Comparison of ENCODE assay signal across 17 cellular contexts in genomic region chr12:121982950-121983349, GRCh38. TPM values are rescaled to one million over a fixed set of nuclear protein-coding genes. Genes with fewer than 3 reads are reported as not detected.
DNase-seq lines count a peak whose midpoint lies in the region; ATAC-seq and TF ChIP-seq lines count a peak whose summit lies in the region.
"Had no signal": no experiment of that assay in that cellular context is flagged by ENCODE, and none has a peak within 500 bp of the region (broad histone marks: within the 10 kb centered on the region; RNA-seq: fewer than 3 reads in every experiment).

No MANE protein-coding gene starts in this region.

- DNase-seq in Karpas-422, result no peak
- no peak for DNase-seq in activated B cell treated with CpG ODN at 0.5 μM for 24 hours
- peak; percentile 14 for DNase-seq in posterior vena cava (ENCODE audit: low spot score)
- DNase-seq in EL, result no peak
- DNase-seq in foreskin keratinocyte, result no peak
- DNase-seq in activated CD4-positive, CD25-positive, alpha-beta regulatory T cell treated with anti-CD3 and anti-CD28 coated beads, Interleukin-2, amount 50 U/mL, for 72 hours, result no peak
- DNase-seq: 8988T; AML-193; CD8-positive, alpha-beta T cell; COR-L47; DMS153; DND-41; GM23248 had no signal

- H3K9me3 Mint-ChIP-seq in activated B cell treated with CpG ODN at 0.5 μM for 24 hours, result no peaks in the 10 kb centered on the region
- H3K9me3 Mint-ChIP-seq: CD8-positive, alpha-beta T cell had no signal

- H3K4me3 ChIP-seq in BLaER1 (no peak overlapping the region), Karpas-422 (ENCODE audit: low read length) (peak overlapping the region; percentile 1; the same call in 1 of the 2 replicates)
- H3K4me3 ChIP-seq: GM23248 had no signal

- TF ChIP-seq CTCF in activated B cell treated with CpG ODN at 0.5 μM for 24 hours (IDR thresholded peaks at IDR 0.05), result no peak
- no peak for TF ChIP-seq CTCF in foreskin keratinocyte (conservative IDR thresholded peaks at IDR 0.05)

- POLR2A ChIA-PET in activated B cell treated with CpG ODN at 0.5 μM for 24 hours (lab: Charles Lee), result interaction anchor here (0.7 to 4.5 kb wide), 5 partner anchors 8 to 41 kb away, joined by 3 to 98 read pairs (median 12); partner anchors contain the start of gene BCL7A

- H3K9me2 ChIP-seq in Karpas-422 (replicated peaks; ENCODE audit: insufficient read depth, low read length), result no peaks in the 10 kb centered on the region

- H4K20me1 ChIP-seq in BLaER1 (no peaks in the 10 kb centered on the region), Karpas-422 (ENCODE audit: insufficient read depth, low read depth, low read length) (no peaks in the 10 kb centered on the region)

- H3K27ac ChIP-seq in BLaER1 (peak overlapping the region; percentile 55; the same call in 1 of the 2 replicates), Karpas-422 (ENCODE audit: low read length) (peak overlapping the region; percentile 98), foreskin keratinocyte (no peak overlapping the region)
- H3K27ac ChIP-seq: C4-2B, GM23248 had no signal

- no peaks in the 10 kb centered on the region for H3K27me3 ChIP-seq in BLaER1
- H3K27me3 ChIP-seq in Karpas-422 (ENCODE audit: low read length), result no peaks in the 10 kb centered on the region
- H3K27me3 ChIP-seq in foreskin keratinocyte, result no peaks in the 10 kb centered on the region

- H3K9me3 ChIP-seq in BLaER1 (no peaks in the 10 kb centered on the region), Karpas-422 (ENCODE audit: low read length) (no peaks in the 10 kb centered on the region)

- H3K4me3 Mint-ChIP-seq in activated B cell treated with CpG ODN at 0.5 μM for 24 hours, result no peak overlapping the region
- H3K4me3 Mint-ChIP-seq: CD8-positive, alpha-beta T cell had no signal

- no peaks in the 10 kb centered on the region for H3K27me3 Mint-ChIP-seq in activated B cell treated with CpG ODN at 0.5 μM for 24 hours

- peaks cover 59% of the 10 kb centered on the region for H3K4me1 Mint-ChIP-seq in activated B cell treated with CpG ODN at 0.5 μM for 24 hours

- H3K79me2 ChIP-seq in Karpas-422 (ENCODE audit: low read length), result no peaks in the 10 kb centered on the region

- H3K4me2 ChIP-seq in BLaER1, result peak overlapping the region; percentile 75
- H3K4me2 ChIP-seq in Karpas-422 (ENCODE audit: low read depth, low read length, poor library complexity, severe bottlenecking), result peak overlapping the region; percentile 63

- peak overlapping the region; percentile 56 for H3K27ac Mint-ChIP-seq in activated B cell treated with CpG ODN at 0.5 μM for 24 hours
- H3K27ac Mint-ChIP-seq: CD8-positive, alpha-beta T cell had no signal

- H3K4me1 ChIP-seq in BLaER1 (peaks cover 66% of the 10 kb centered on the region), Karpas-422 (ENCODE audit: low read length) (peaks cover 72% of the 10 kb centered on the region), foreskin keratinocyte (no peaks in the 10 kb centered on the region)

- H3K9ac ChIP-seq in BLaER1 (no peak overlapping the region), Karpas-422 (ENCODE audit: low read length) (peak overlapping the region; percentile 73)
- H3K9ac ChIP-seq: GM23248 had no signal

- intact Hi-C loops in activated B cell treated with CpG ODN at 0.5 μM for 24 hours (cut with micrococcal nuclease) (no loop called here), posterior vena cava (cut with DNase I) (no loop called here)

- ATAC-seq in activated B cell treated with CpG ODN at 0.5 μM for 24 hours (ENCODE audit: low read depth) (no peak), foreskin keratinocyte (no peak), HG02571 (IDR thresholded peaks at IDR 0.05; ENCODE audit: unreplicated experiment) (no peak)
- ATAC-seq: CD8-positive, alpha-beta T cell; HCT116 had no signal

- CTCF ChIA-PET in activated B cell treated with CpG ODN at 0.5 μM for 24 hours (lab: Charles Lee), result interaction anchor here (0.7 to 1.5 kb wide), 4 partner anchors 9 to 65 kb away, joined by 3 read pairs; partner anchors contain the start of gene CFAP251

- H3K36me3 ChIP-seq in BLaER1, result no peaks in the 10 kb centered on the region
- H3K36me3 ChIP-seq in Karpas-422 (ENCODE audit: insufficient read depth, low read length), result no peaks in the 10 kb centered on the region

- no peak overlapping the region for H2AFZ ChIP-seq in Karpas-422 (ENCODE audit: low read length)
- H2AFZ ChIP-seq: GM23248 had no signal

- no peaks in the 10 kb centered on the region for H3K36me3 Mint-ChIP-seq in activated B cell treated with CpG ODN at 0.5 μM for 24 hours (ENCODE audit: low read depth)
- H3K36me3 Mint-ChIP-seq: CD8-positive, alpha-beta T cell had no signal

RNA-seq across cellular contexts. Expression of gene BCL7A, which starts 38.7 kb away (rescaled TPM):
- 67.2 and 75.5 TPM in 2 replicates for total RNA-seq in Karpas-422 (2014; rRNA removed; shearing (Covaris generic); ENCODE audit: low replicate concordance)
- total RNA-seq in activated B cell treated with CpG ODN at 0.5 μM for 24 hours (38.6 and 41.4 TPM in 2 replicates), posterior vena cava (1 to 10 TPM; 3.3 to 7.6 TPM), foreskin keratinocyte (18.2 and 23.2 TPM in 2 replicates)
- polyA plus RNA-seq in foreskin keratinocyte, result 5.4 and 7.8 TPM in 2 replicates
